ENCODE assay signal across 1 cellular context in genomic region chr12:575948-576612, GRCh38.
TF ChIP-seq lines count a peak whose summit lies in the region.

No MANE protein-coding gene starts in this region.

TF ChIP-seq in A549, 52 proteins besides CTCF, POLR2A, EP300 and RAD21 (continued from another document):
- no peak for TF ChIP-seq REST (IDR thresholded peaks at IDR 0.05)
- TF ChIP-seq MAX (IDR thresholded peaks at IDR 0.05), result peak; percentile 100
- TF ChIP-seq JUN (IDR thresholded peaks at IDR 0.05), result peak in 1 of 2 experiments; percentile 75; a peak in 3 of 5 replicates
- TF ChIP-seq FOXS1 (CRISPR knock-in tag; IDR thresholded peaks at IDR 0.05), result peak; percentile 58; the same call in 1 of the 2 replicates
